Comparison of ENCODE assay signal across 1 cellular context in genomic region chr21:44834951-44835646, GRCh38.
TF ChIP-seq lines count a peak whose summit lies in the region.

No MANE protein-coding gene starts in this region.

TF ChIP-seq in HepG2, 621 proteins besides CTCF, POLR2A, EP300 and RAD21:
- no peak for TF ChIP-seq MED1 (CRISPR knock-in tag; IDR thresholded peaks at IDR 0.05)
- no peak for TF ChIP-seq ZNF543 (CRISPR knock-in tag; IDR thresholded peaks at IDR 0.05)
- no peak for TF ChIP-seq ZNF557 (CRISPR knock-in tag; IDR thresholded peaks at IDR 0.05)
- no peak for TF ChIP-seq MIER2 (CRISPR knock-in tag; IDR thresholded peaks at IDR 0.05)
- TF ChIP-seq TFE3 (CRISPR knock-in tag; IDR thresholded peaks at IDR 0.05) = no peak
- no peak for TF ChIP-seq HNF1A (IDR thresholded peaks at IDR 0.05; ENCODE audit: low read depth)
- TF ChIP-seq HNF1A (CRISPR knock-in tag; IDR thresholded peaks at IDR 0.05; ENCODE audit: borderline replicate concordance) = no peak
- no peak for TF ChIP-seq GTF2F1 (IDR thresholded peaks at IDR 0.05; ENCODE audit: low read length)
- TF ChIP-seq CEBPZ (IDR thresholded peaks at IDR 0.05; ENCODE audit: low read length) = no peak
- no peak for TF ChIP-seq MAX (IDR thresholded peaks at IDR 0.05)
- no peak for TF ChIP-seq ZNF160 (CRISPR knock-in tag; IDR thresholded peaks at IDR 0.05)
- no peak for TF ChIP-seq E2F1 (CRISPR knock-in tag; IDR thresholded peaks at IDR 0.05)
- TF ChIP-seq ZNF709 (CRISPR knock-in tag; IDR thresholded peaks at IDR 0.05) = no peak
- TF ChIP-seq PHF20 (CRISPR knock-in tag; IDR thresholded peaks at IDR 0.05) = no peak
- no peak for TF ChIP-seq ZNF224 (CRISPR knock-in tag; IDR thresholded peaks at IDR 0.05)
